In genomic region chr2:28390857-28391563, GRCh38 we compare ENCODE assay signal across 8 cellular contexts. TPM values are rescaled to one million over a fixed set of nuclear protein-coding genes. Genes with fewer than 3 reads are reported as not detected.
DNase-seq lines count a peak whose midpoint lies in the region; ATAC-seq and TF ChIP-seq lines count a peak whose summit lies in the region.

No MANE protein-coding gene starts in this region.

- H3K4me2 ChIP-seq in IMR-90 (ENCODE audit: low read depth, low read length), result peak overlapping the region; percentile 76

- peaks cover 9% of the 10 kb centered on the region; the same call in 1 of the 2 replicates for H3K36me3 ChIP-seq in IMR-90 (ENCODE audit: control insufficient read depth, insufficient read depth, low read length)

- no TSS peak for BruUV-seq in IMR-90 (replicated peaks; lab: Mats Ljungman, UMichigan)

- peak overlapping the region; percentile 68 for H3K9ac ChIP-seq in IMR-90 (ENCODE audit: low read depth, low read length)

- H4K8ac ChIP-seq in IMR-90 (ENCODE audit: low read depth in 2 of 2, low read length in 2 of 2), result peak overlapping the region; percentile 89 to 95

- peak overlapping the region; percentile 91 for H3K4me3 ChIP-seq in IMR-90 (ENCODE audit: insufficient read depth, low read depth, low read length)

- no peaks in the 10 kb centered on the region for H3K27me3 Mint-ChIP-seq in activated naive CD8-positive, alpha-beta T cell

- peaks cover 0 to 12% of the 10 kb centered on the region in 2 experiments; a peak in 1 of 4 replicates for H3K79me1 ChIP-seq in IMR-90 (ENCODE audit: low read depth in 1 of 2, low read length in 2 of 2)

- no peaks in the 10 kb centered on the region for H3K9me3 Mint-ChIP-seq in activated naive CD8-positive, alpha-beta T cell (ENCODE audit: low read depth)

- peak overlapping the region; percentile 93 for H2BK120ac ChIP-seq in IMR-90 (ENCODE audit: low read depth, low read length)

- H3K27ac ChIP-seq in IMR-90 (ENCODE audit: insufficient read depth, low read length), result peak overlapping the region; percentile 77

- H4K5ac ChIP-seq in IMR-90 (ENCODE audit: low read depth, low read length), result peak overlapping the region; percentile 67

- peak overlapping the region; percentile 87 for H3K27ac Mint-ChIP-seq in activated naive CD8-positive, alpha-beta T cell

- intact Hi-C loops in IMR-90 (cut with micrococcal nuclease), result loop anchor here (1.0 to 10.0 kb wide), 7 partner anchors 52 to 637 kb away; no protein-coding TSS in a partner anchor
- intact Hi-C loops in Right ventricle myocardium inferior (cut with DNase I), result loop anchor here (1.0 to 10.0 kb wide), 7 partner anchors 35 to 674 kb away; no protein-coding TSS in a partner anchor

- TF ChIP-seq CTCF in IMR-90 (conservative IDR thresholded peaks at IDR 0.05; ENCODE audit: low read depth, low read length) (no peak), omental fat pad (IDR thresholded peaks at IDR 0.05) (no peak)

- H3K4me3 Mint-ChIP-seq in activated naive CD8-positive, alpha-beta T cell, result peak overlapping the region; percentile 84

- peaks cover 20% of the 10 kb centered on the region; the same call in 1 of the 2 replicates for H4K20me1 ChIP-seq in IMR-90 (ENCODE audit: insufficient read depth, low read length)

- H3K14ac ChIP-seq in IMR-90 (replicated peaks; ENCODE audit: low read depth, low read length), result peak overlapping the region; percentile 99

- peaks cover 19% of the 10 kb centered on the region for H3K9me1 ChIP-seq in IMR-90 (ENCODE audit: insufficient read depth, low read length)

- CTCF ChIA-PET in IMR-90 (lab: Yijun Ruan, JAX), result interaction anchor here (0.6 to 1.4 kb wide), 4 partner anchors 57 to 201 kb away, joined by 3 to 5 read pairs (median 3); no protein-coding TSS in a partner anchor

- H2AK5ac ChIP-seq in IMR-90 (ENCODE audit: low read depth, low read length), result peak overlapping the region; percentile 90

- peak overlapping the region; percentile 98 for H3K4ac ChIP-seq in IMR-90 (ENCODE audit: low read depth, low read length)

- ATAC-seq in IMR-90 (ENCODE audit: low read depth), result peak; percentile 5
- ATAC-seq in Right ventricle myocardium inferior, result peak; percentile 47
- ATAC-seq in omental fat pad (ENCODE audit: low FRiP score), result peak; percentile 18
- ATAC-seq in GM19023 (IDR thresholded peaks at IDR 0.05; ENCODE audit: unreplicated experiment), result no peak

- H3K4me1 Mint-ChIP-seq in activated naive CD8-positive, alpha-beta T cell (ENCODE audit: low read depth), result peaks cover 27% of the 10 kb centered on the region

- POLR2A ChIA-PET in IMR-90 (lab: Charles Lee; ENCODE audit: unreplicated experiment), result interaction anchor here (0.6 to 0.7 kb wide), 4 partner anchors 141 to 687 kb away, joined by 4 to 18 read pairs (median 6); no protein-coding TSS in a partner anchor

- in situ Hi-C loops in IMR-90 (cut with MboI; ENCODE audit: low sequenced_read_pairs), result loop anchor here (10.0 kb wide), 1 partner anchor 426 kb away; no protein-coding TSS in a partner anchor

- peak overlapping the region; percentile 83 for H2AFZ ChIP-seq in IMR-90 (replicated peaks; ENCODE audit: low read length, poor library complexity)

- peak overlapping the region; percentile 73 for H2BK5ac ChIP-seq in IMR-90 (ENCODE audit: low read depth, low read length, poor library complexity, severe bottlenecking)

- H2BK15ac ChIP-seq in IMR-90 (ENCODE audit: low read depth, low read length), result peak overlapping the region; percentile 92; the same call in 2 of the 3 replicates

- no CpG with 5 or more reads among the region's 41 CpGs for WGBS in IMR-90 (ENCODE audit: extremely low coverage in 2 of 2, insufficient read length in 1 of 2), 2 experiments

- dilution Hi-C loops in IMR-90 (cut with HindIII; ENCODE audit: low sequenced_read_pairs, unreplicated experiment), result no loop called here

- H4K91ac ChIP-seq in IMR-90 (ENCODE audit: insufficient read depth, low read depth, low read length), result peak overlapping the region; percentile 94

- no peaks in the 10 kb centered on the region for H3K9me3 ChIP-seq in IMR-90 (ENCODE audit: control insufficient read depth, insufficient read depth, low read length)

- peak overlapping the region; percentile 96 for H3K23ac ChIP-seq in IMR-90 (ENCODE audit: low read depth, low read length)

- peak; percentile 49 for DNase-seq in NCI-H2029 (lab: John Stamatoyannopoulos, UW)
- no peak for DNase-seq in NCI-H2029 treated with DMSO at 0.1 percent for 48 hours (lab: John Stamatoyannopoulos, UW)
- DNase-seq in IMR-90, result no peak
- peak; percentile 95 for DNase-seq in Right ventricle myocardium inferior (ENCODE audit: missing footprints)
- DNase-seq in omental fat pad (ENCODE audit: low spot score), result no peak
- no peak for DNase-seq in cerebellar cortex (ENCODE audit: low spot score)

- peak overlapping the region; percentile 82; the same call in 1 of the 2 replicates for H2BK20ac ChIP-seq in IMR-90 (ENCODE audit: low read depth, low read length)

- H3K4me1 ChIP-seq in IMR-90 (ENCODE audit: control insufficient read depth, insufficient read depth, low read length), result peaks cover 15% of the 10 kb centered on the region

- H3K27me3 ChIP-seq in IMR-90 (ENCODE audit: control insufficient read depth, insufficient read depth, low read length), result no peaks in the 10 kb centered on the region

- no peaks in the 10 kb centered on the region for H3K36me3 Mint-ChIP-seq in activated naive CD8-positive, alpha-beta T cell

- H3K18ac ChIP-seq in IMR-90 (ENCODE audit: low read depth, low read length), result peak overlapping the region; percentile 72

- peak overlapping the region; percentile 95 for H3K56ac ChIP-seq in IMR-90 (ENCODE audit: extremely low read depth, insufficient read depth, low read length)

- no peak; the same call in 1 of the 2 replicates for TF ChIP-seq RAD21 in IMR-90 (IDR thresholded peaks at IDR 0.05; ENCODE audit: low read length)

- peak; percentile 34; the same call in 1 of the 2 replicates for TF ChIP-seq POLR2A in IMR-90 (IDR thresholded peaks at IDR 0.05; ENCODE audit: low read depth, low read length)

- H2AK9ac ChIP-seq in IMR-90 (replicated peaks; ENCODE audit: low read depth, low read length, poor library complexity), result peak overlapping the region; percentile 92

TF ChIP-seq in IMR-90, 13 proteins besides CTCF, POLR2A, EP300 and RAD21:
- no peak; the same call in 1 of the 2 replicates for TF ChIP-seq MAZ (IDR thresholded peaks at IDR 0.05; ENCODE audit: borderline replicate concordance, low read depth, low read length)
- TF ChIP-seq CEBPB (IDR thresholded peaks at IDR 0.05; ENCODE audit: low read depth, low read length), result no peak
- no peak for TF ChIP-seq RFX5 (IDR thresholded peaks at IDR 0.05; ENCODE audit: low read depth, low read length)
- no peak for TF ChIP-seq FOS (IDR thresholded peaks at IDR 0.05; ENCODE audit: low read depth, low read length)
- 0 out of 2 replicates have a peak, but pooled peaks have one; percentile 1 for TF ChIP-seq NFE2L2 (IDR thresholded peaks at IDR 0.05; ENCODE audit: low read depth, low read length)

RNA-seq across cellular contexts. Expression of gene FOSL2, which starts 1.6 kb away (rescaled TPM):
- 31.4 and 32.2 TPM in 2 replicates for total RNA-seq in IMR-90 (2012; rRNA removed)
- polyA plus RNA-seq in IMR-90 (2012; rRNA removed), result 46.3 and 51.1 TPM in 2 replicates
- 52.1 and 52.3 TPM in 2 replicates for polyA plus RNA-seq in IMR-90 (2012; cell fraction: cytosol; rRNA removed)
- polyA plus RNA-seq in IMR-90 (2012; cell fraction: nucleus; rRNA removed; ENCODE audit: low replicate concordance), result 91.1 and 119 TPM in 2 replicates
- total RNA-seq in Right ventricle myocardium inferior, result 48.5 TPM
- 100 to 1,000 TPM; 115 to 350 (median 184) TPM for total RNA-seq in omental fat pad

Comparison
In these comparisons a context has a peak if more than half of its experiments do, and no peak if none do; other contexts are left out.
1. DNase-seq: peak in NCI-H2029 (single experiment) and Right ventricle myocardium inferior (single experiment); none in NCI-H2029 treated with DMSO at 0.1 percent for 48 hours (single experiment), IMR-90 (single experiment), omental fat pad (single experiment) and cerebellar cortex (single experiment).